ENCODE assay signal across 8 cellular contexts in the genomic region with DNA sequence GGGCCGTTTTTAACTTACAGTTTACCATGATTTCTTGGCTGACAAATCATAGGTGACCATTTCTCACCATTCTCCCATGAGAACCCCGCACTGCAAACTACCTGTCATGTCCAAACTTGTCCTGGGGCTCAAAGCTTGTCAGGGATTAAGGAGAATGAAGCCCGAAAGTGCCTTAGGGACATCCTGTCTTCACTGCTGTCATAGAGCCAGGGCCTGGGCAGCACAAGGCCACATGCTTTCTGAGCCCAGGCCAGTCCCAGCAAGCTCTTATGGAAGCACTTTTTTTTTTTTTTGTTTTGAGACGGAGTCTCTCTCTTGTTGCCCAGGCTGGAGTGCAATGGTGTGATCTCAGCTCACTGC. TPM values are rescaled to one million over a fixed set of nuclear protein-coding genes. Genes with fewer than 3 reads are reported as not detected.
DNase-seq lines count a peak whose midpoint lies in the region; ATAC-seq, FAIRE-seq and TF ChIP-seq lines count a peak whose summit lies in the region.

No MANE protein-coding gene starts in this region.

- H3K4me2 ChIP-seq in BLaER1 treated with 17β-estradiol and CSF1 and Interleukin-3, amounts not matched to agents 10 nM and 100 nM, result peak overlapping the region; percentile 3 to 58 (median 29); a peak in 10 of 22 replicates

- H3K9me3 ChIP-seq in BLaER1 treated with 17β-estradiol and CSF1 and Interleukin-3, amounts not matched to agents 10 nM and 100 nM (replicated peaks in 1 of 11), result no peaks in the 10 kb centered on the region
- H3K9me3 ChIP-seq in HUES6 (ENCODE audit: control insufficient read depth, insufficient read depth, low read depth, low read length) (no peaks in the 10 kb centered on the region), aorta (ENCODE audit: control insufficient read depth, low read length) (no peaks in the 10 kb centered on the region), left lung (no peaks in the 10 kb centered on the region)

- H3K27me3 Mint-ChIP-seq in naive thymus-derived CD8-positive, alpha-beta T cell, result no peaks in the 10 kb centered on the region

- H3K4me3 ChIP-seq in BLaER1 treated with 17β-estradiol and CSF1 and Interleukin-3, amounts not matched to agents 10 nM and 100 nM, result no peak overlapping the region
- H3K4me3 ChIP-seq in HUES6 (ENCODE audit: low read depth, low read length) (no peak overlapping the region), bronchial epithelial cell (ENCODE audit: low read depth, low read length) (no peak overlapping the region), aorta (ENCODE audit: low read length in 2 of 2) (no peak overlapping the region), left lung (no peak overlapping the region)

- peak; percentile 55 for FAIRE-seq in bronchial epithelial cell (lab: Jason Lieb, UNC)

- TF ChIP-seq CTCF in bronchial epithelial cell (IDR thresholded peaks at IDR 0.05; ENCODE audit: insufficient read depth, low read length, severe bottlenecking), result no peak
- no peak for TF ChIP-seq CTCF in left lung (IDR thresholded peaks at IDR 0.05)

- peak overlapping the region in 1 of 11 experiments; percentile 42; a peak in 1 of 22 replicates for H3K9ac ChIP-seq in BLaER1 treated with 17β-estradiol and CSF1 and Interleukin-3, amounts not matched to agents 10 nM and 100 nM
- H3K9ac ChIP-seq in HUES6 (ENCODE audit: low read length), result no peak overlapping the region

- WGBS in aorta, 2 donors, result 21 to 26% methylated on average over 4 of the region's 4 CpGs

- peaks cover 39 to 91% (median 86%) of the 10 kb centered on the region in 4 donors for H3K4me1 Mint-ChIP-seq in naive thymus-derived CD8-positive, alpha-beta T cell

- intact Hi-C loops in aorta (cut with DNase I) (no loop called here), left lung (cut with DNase I) (no loop called here)

- H3K9me3 Mint-ChIP-seq in naive thymus-derived CD8-positive, alpha-beta T cell, result no peaks in the 10 kb centered on the region

- peak overlapping the region in 6 of 11 experiments; percentile 12 to 46 (median 14); a peak in 7 of 22 replicates for H3K27ac ChIP-seq in BLaER1 treated with 17β-estradiol and CSF1 and Interleukin-3, amounts not matched to agents 10 nM and 100 nM
- H3K27ac ChIP-seq in HUES6 (ENCODE audit: low read depth, low read length), result 0 out of 2 replicates have a peak overlapping the region, but pooled peaks have one; percentile 58
- peak overlapping the region in 1 of 2 donors; percentile 34 for H3K27ac ChIP-seq in aorta (ENCODE audit: low read depth in 1 of 2, low read length in 2 of 2)
- peak overlapping the region in 1 of 2 donors; percentile 48 for H3K27ac ChIP-seq in left lung

- H3K4me1 ChIP-seq in BLaER1 treated with 17β-estradiol and CSF1 and Interleukin-3, amounts not matched to agents 10 nM and 100 nM, result peaks cover 57 to 75% (median 63%) of the 10 kb centered on the region in 10 experiments
- H3K4me1 ChIP-seq in HUES6 (ENCODE audit: control insufficient read depth, insufficient read depth, low read length) (peaks cover 12% of the 10 kb centered on the region), aorta (ENCODE audit: control insufficient read depth in 1 of 2, insufficient read depth in 2 of 2, low read length in 2 of 2) (peaks cover 0 to 2% of the 10 kb centered on the region in 2 donors), left lung (peaks cover 2 to 58% of the 10 kb centered on the region in 2 donors)

- H3K36me3 Mint-ChIP-seq in naive thymus-derived CD8-positive, alpha-beta T cell, result peaks cover 4 to 71% (median 10%) of the 10 kb centered on the region in 3 donors

- peaks cover 37 to 100% (median 94%) of the 10 kb centered on the region in 11 experiments for H4K20me1 ChIP-seq in BLaER1 treated with 17β-estradiol and CSF1 and Interleukin-3, amounts not matched to agents 10 nM and 100 nM

- no peaks in the 10 kb centered on the region for H3K27me3 ChIP-seq in BLaER1 treated with 17β-estradiol and CSF1 and Interleukin-3, amounts not matched to agents 10 nM and 100 nM
- H3K27me3 ChIP-seq in HUES6 (ENCODE audit: control insufficient read depth, insufficient read depth, low read length), result no peaks in the 10 kb centered on the region
- no peaks in the 10 kb centered on the region for H3K27me3 ChIP-seq in bronchial epithelial cell (ENCODE audit: control insufficient read depth, insufficient read depth, low read length)
- H3K27me3 ChIP-seq in aorta (ENCODE audit: control insufficient read depth in 1 of 2, insufficient read depth in 2 of 2, low read length in 1 of 2), result no peaks in the 10 kb centered on the region
- no peaks in the 10 kb centered on the region for H3K27me3 ChIP-seq in left lung

- H3K4me3 Mint-ChIP-seq in naive thymus-derived CD8-positive, alpha-beta T cell, result peak overlapping the region; percentile 48 to 89 (median 82)

- H3K36me3 ChIP-seq in BLaER1 treated with 17β-estradiol and CSF1 and Interleukin-3, amounts not matched to agents 10 nM and 100 nM, result peaks cover 35 to 76% (median 49%) of the 10 kb centered on the region in 11 experiments
- H3K36me3 ChIP-seq in HUES6 (ENCODE audit: control insufficient read depth, insufficient read depth, low read length) (peaks cover 5% of the 10 kb centered on the region), bronchial epithelial cell (ENCODE audit: control insufficient read depth, insufficient read depth, low read length) (peaks cover 2% of the 10 kb centered on the region), aorta (ENCODE audit: control insufficient read depth in 1 of 2, insufficient read depth in 2 of 2, low read length in 1 of 2) (no peaks in the 10 kb centered on the region), left lung (peaks cover 0 to 15% of the 10 kb centered on the region in 2 donors)

- peak overlapping the region in 9 of 10 donors; percentile 68 to 93 (median 88) for H3K27ac Mint-ChIP-seq in naive thymus-derived CD8-positive, alpha-beta T cell

- ATAC-seq in naive thymus-derived CD8-positive, alpha-beta T cell, result no peak
- ATAC-seq in aorta (ENCODE audit: low FRiP score) (no peak), left lung (no peak)

- DNase-seq in bronchial epithelial cell (ENCODE audit: low read depth) (peak; percentile 98), aorta (no peak), left lung (no peak), NCI-H526 treated with DMSO at 0.1 percent for 48 hours (lab: John Stamatoyannopoulos, UW) (no peak)
- DNase-seq in naive thymus-derived CD8-positive, alpha-beta T cell, result no peak
- no peak for DNase-seq in effector CD4-positive, alpha-beta T cell

- POLR2A ChIA-PET in naive thymus-derived CD8-positive, alpha-beta T cell (lab: Charles Lee), result interaction anchor here (0.5 to 17.7 kb wide), 6 partner anchors 20 to 136 kb away, joined by 3 to 314 read pairs (median 4); a partner anchor contains a TSS

RNA-seq across cellular contexts. Expression of a gene that starts 33.9 kb away (rescaled TPM):
- total RNA-seq in bronchial epithelial cell (45.0 and 49.9 TPM in 2 replicates), aorta (10 to 100 TPM; 38.6 to 49.1 TPM), left lung (10 to 100 TPM; 43.4 to 50.1 TPM)
- 100 to 1,000 TPM; 160 to 167 TPM for total RNA-seq in naive thymus-derived CD8-positive, alpha-beta T cell
- polyA plus RNA-seq in naive thymus-derived CD8-positive, alpha-beta T cell, result 10 to 100 TPM; 49.9 to 81.7 (median 63.2) TPM
- 10 to 100 TPM; 32.7 to 41.5 TPM for polyA plus RNA-seq in aorta

RNA-seq across cellular contexts. Expression of a gene that starts 54.9 kb away (rescaled TPM):
- total RNA-seq in bronchial epithelial cell (under 0.01 and 0.13 TPM in 2 replicates), aorta (10 to 100 TPM; 10.0 to 15.7 TPM), left lung (1 to 10 TPM; 2.0 to 7.3 TPM)
- total RNA-seq in naive thymus-derived CD8-positive, alpha-beta T cell, result under 1 TPM; 0.13 to 0.16 TPM
- polyA plus RNA-seq in naive thymus-derived CD8-positive, alpha-beta T cell, result under 1 TPM; 0.06 to 0.15 (median 0.15) TPM
- 10 to 100 TPM in 1 of 2 donors, 1 to 10 TPM in 1; 1.3 to 15.4 TPM for polyA plus RNA-seq in aorta

RNA-seq across cellular contexts. Expression of a gene that starts 55.1 kb away (rescaled TPM):
- total RNA-seq in bronchial epithelial cell (0.13 and 0.26 TPM in 2 replicates), aorta (10 to 100 TPM in 1 of 2 donors, 1 to 10 TPM in 1; 7.2 to 21.3 TPM), left lung (10 to 100 TPM; 23.9 to 40.9 TPM)
- total RNA-seq in naive thymus-derived CD8-positive, alpha-beta T cell, result 10 to 100 TPM; 44.4 to 44.5 TPM
- 100 to 1,000 TPM in 1 of 3 donors, 10 to 100 TPM in 2; 60.0 to 106 (median 73.8) TPM for polyA plus RNA-seq in naive thymus-derived CD8-positive, alpha-beta T cell
- polyA plus RNA-seq in aorta, result 1 to 10 TPM; 1.4 to 3.5 TPM
